ENCODE assay signal across 19 cellular contexts in genomic region chr2:221612171-221612570, GRCh38.
"Had no signal": no experiment of that assay in that cellular context is flagged by ENCODE, and none has a peak within 500 bp of the region (broad histone marks: within the 10 kb centered on the region; RNA-seq: fewer than 3 reads in every experiment).

No MANE protein-coding gene starts in this region.

- H3K27me3 ChIP-seq: esophagus muscularis mucosa, gastrocnemius medialis, right atrium auricular region, sigmoid colon, stomach, transverse colon had no signal

- DNase-seq: effector memory CD8-positive, alpha-beta T cell; gastrocnemius medialis; heart right ventricle; islet precursor cell; mucosa of descending colon; naive thymus-derived CD8-positive, alpha-beta T cell; posterior cingulate gyrus; sigmoid colon; small intestine; stimulated activated CD4-positive, alpha-beta T cell treated with anti-CD3 and anti-CD28 coated beads, Interleukin-12 subunit alpha, Interleukin-12 subunit beta, amount 100 ng/mL, for 4 hours; stimulated activated naive CD4-positive, alpha-beta T cell; stomach; substantia nigra; transverse colon had no signal

- H3K36me3 Mint-ChIP-seq: naive thymus-derived CD8-positive, alpha-beta T cell had no signal

- H3K4me1 ChIP-seq: esophagus muscularis mucosa, gastrocnemius medialis, heart right ventricle, right atrium auricular region, sigmoid colon, stomach, transverse colon had no signal

- H3K9me3 ChIP-seq: esophagus muscularis mucosa, gastrocnemius medialis, heart right ventricle, mucosa of descending colon, right atrium auricular region, sigmoid colon, stomach, thoracic aorta, transverse colon had no signal

- H3K4me3 ChIP-seq: esophagus muscularis mucosa, gastrocnemius medialis, heart right ventricle, mucosa of descending colon, right atrium auricular region, sigmoid colon, stomach, thoracic aorta, transverse colon had no signal

- ATAC-seq: effector memory CD8-positive, alpha-beta T cell; gastrocnemius medialis; heart right ventricle; left lobe of liver; mucosa of descending colon; naive thymus-derived CD8-positive, alpha-beta T cell had no signal

- H3K9me3 Mint-ChIP-seq: effector memory CD8-positive, alpha-beta T cell; naive thymus-derived CD8-positive, alpha-beta T cell had no signal

- H3K36me3 ChIP-seq: esophagus muscularis mucosa, gastrocnemius medialis, heart right ventricle, right atrium auricular region, sigmoid colon, stomach, thoracic aorta, transverse colon had no signal

- H3K4me3 Mint-ChIP-seq: effector memory CD8-positive, alpha-beta T cell; naive thymus-derived CD8-positive, alpha-beta T cell had no signal

- H3K27ac Mint-ChIP-seq: effector memory CD8-positive, alpha-beta T cell had no signal

- H3K27ac ChIP-seq: epithelial cell of prostate, esophagus muscularis mucosa, gastrocnemius medialis, heart right ventricle, right atrium auricular region, sigmoid colon, stomach, thoracic aorta, transverse colon had no signal
